Comparison of ENCODE assay signal across 9 cellular contexts in the genomic region with DNA sequence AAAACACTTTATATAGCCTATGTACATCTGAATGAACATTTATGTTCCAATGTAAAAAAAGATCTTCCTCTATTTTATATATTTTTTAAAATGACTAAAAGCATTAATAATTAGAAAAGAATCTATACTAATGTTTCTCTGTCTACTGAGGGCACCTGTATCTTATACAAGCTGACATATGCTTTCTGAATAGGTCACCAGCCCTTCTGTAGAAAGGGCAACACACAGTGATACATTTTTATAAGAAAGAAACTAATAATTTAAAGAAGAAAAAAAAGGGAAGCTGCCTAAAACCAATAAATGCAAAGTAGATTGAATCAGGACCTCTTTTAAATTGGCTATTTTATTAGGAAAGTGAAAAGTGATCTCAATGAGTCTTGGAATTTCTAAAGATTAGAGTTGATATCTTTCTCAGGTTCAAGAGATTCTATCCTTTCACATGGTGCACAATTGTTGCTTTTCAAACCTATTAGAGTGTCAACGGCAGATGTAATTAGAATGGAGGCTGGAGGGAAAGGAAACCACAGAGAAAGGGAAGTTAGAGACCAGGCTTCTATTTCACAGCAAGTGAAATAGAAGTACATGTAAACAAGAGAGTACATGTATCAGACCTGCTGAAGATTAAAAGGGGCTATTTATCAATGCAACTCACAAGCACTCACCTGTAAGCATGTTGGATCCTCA. TPM values are rescaled to one million over a fixed set of nuclear protein-coding genes. Genes with fewer than 3 reads are reported as not detected.
DNase-seq lines count a peak whose midpoint lies in the region; ATAC-seq, FAIRE-seq and TF ChIP-seq lines count a peak whose summit lies in the region.
"Had no signal": no experiment of that assay in that cellular context is flagged by ENCODE, and none has a peak within 500 bp of the region (broad histone marks: within the 10 kb centered on the region; RNA-seq: fewer than 3 reads in every experiment).

No MANE protein-coding gene starts in this region.

- H3K27me3 Mint-ChIP-seq in activated B cell treated with CpG ODN at 0.5 μM for 24 hours: no peaks in the 10 kb centered on the region

- H3K4me3 Mint-ChIP-seq in activated B cell treated with CpG ODN at 0.5 μM for 24 hours: peak overlapping the region; percentile 22

- TF ChIP-seq CTCF in GM12865 (IDR thresholded peaks at IDR 0.05; ENCODE audit: insufficient read depth, low read depth, low read length, missing control alignments) (no peak), activated B cell treated with CpG ODN at 0.5 μM for 24 hours (IDR thresholded peaks at IDR 0.05) (no peak)

- peaks cover 59% of the 10 kb centered on the region for H3K36me3 Mint-ChIP-seq in activated B cell treated with CpG ODN at 0.5 μM for 24 hours (ENCODE audit: low read depth)

- no peaks in the 10 kb centered on the region for H3K27me3 ChIP-seq in SJCRH30

- peaks cover 2% of the 10 kb centered on the region for H3K9me3 Mint-ChIP-seq in activated B cell treated with CpG ODN at 0.5 μM for 24 hours

- no peak overlapping the region for H3K27ac ChIP-seq in SJCRH30

- ATAC-seq in GM21423 (IDR thresholded peaks at IDR 0.05; ENCODE audit: unreplicated experiment) (peak; percentile 79), HG03442 (IDR thresholded peaks at IDR 0.05; ENCODE audit: unreplicated experiment) (peak; percentile 73), activated B cell treated with CpG ODN at 0.5 μM for 24 hours (ENCODE audit: low read depth) (peak; percentile 79)

- FAIRE-seq in RCC 7860 (lab: Jason Lieb, UNC): no peak

- H3K4me1 ChIP-seq in SJCRH30: no peaks in the 10 kb centered on the region

- H3K9me3 ChIP-seq in SJCRH30 (replicated peaks): no peaks in the 10 kb centered on the region

- POLR2A ChIA-PET in activated B cell treated with CpG ODN at 0.5 μM for 24 hours (lab: Charles Lee): interaction anchor here (1.3 kb wide), 1 partner anchor 10 kb away, joined by 3 read pairs; no protein-coding TSS in a partner anchor

- H3K36me3 ChIP-seq in SJCRH30: peaks cover 22% of the 10 kb centered on the region

- H3K4me3 ChIP-seq in GM12865 (ENCODE audit: low read depth, low read length) (no peak overlapping the region), SJCRH30 (no peak overlapping the region)

- DNase-seq in GM12865 (ENCODE audit: low read depth): peak; percentile 70
- no peak for DNase-seq in activated B cell treated with CpG ODN at 0.5 μM for 24 hours
- DNase-seq in NK-92 treated with Interleukin-12 subunit alpha and Interleukin-12 subunit beta, amount 100 ng/mL, for 24 hours (lab: John Stamatoyannopoulos, UW): no peak
- no peak for DNase-seq in NCI-H446 (lab: John Stamatoyannopoulos, UW)
- DNase-seq in RCC 7860 (ENCODE audit: low spot score): no peak
- DNase-seq in SJCRH30: no peak
- DNase-seq: NCI-H748 treated with DMSO at 0.1 percent for 48 hours had no signal

- CTCF ChIA-PET in activated B cell treated with CpG ODN at 0.5 μM for 24 hours (lab: Charles Lee): interaction anchor here (1.5 kb wide), 1 partner anchor 10 kb away, joined by 3 read pairs; no protein-coding TSS in a partner anchor

- peaks cover 91% of the 10 kb centered on the region for H3K4me1 Mint-ChIP-seq in activated B cell treated with CpG ODN at 0.5 μM for 24 hours

- intact Hi-C loops in activated B cell treated with CpG ODN at 0.5 μM for 24 hours (cut with micrococcal nuclease): loop anchor here (1.0 to 10.0 kb wide), 4 partner anchors 8 to 1516 kb away; partner anchors contain the start of gene AKR1B1

- H3K27ac Mint-ChIP-seq in activated B cell treated with CpG ODN at 0.5 μM for 24 hours: peak overlapping the region; percentile 64

RNA-seq across cellular contexts. Expression of gene MTPN, which starts 6.3 kb away (rescaled TPM):
- total RNA-seq in activated B cell treated with CpG ODN at 0.5 μM for 24 hours: 130 and 137 TPM in 2 replicates
- total RNA-seq in SJCRH30 (2014; rRNA removed; shearing (Covaris generic)): 154 and 157 TPM in 2 replicates
